17 cellular contexts compared by ENCODE assay signal in genomic region chr9:4170231-4170630, GRCh38.
DNase-seq lines count a peak whose midpoint lies in the region; ATAC-seq, FAIRE-seq and TF ChIP-seq lines count a peak whose summit lies in the region.
"Had no signal": no experiment of that assay in that cellular context is flagged by ENCODE, and none has a peak within 500 bp of the region (broad histone marks: within the 10 kb centered on the region; RNA-seq: fewer than 3 reads in every experiment).

No MANE protein-coding gene starts in this region.

- FAIRE-seq in bronchial epithelial cell (lab: Jason Lieb, UNC) (peak; percentile 75), H54 (lab: Jason Lieb, UNC) (no peak)
- FAIRE-seq: GM19239, HepG2 had no signal

- DNase-seq in EH (ENCODE audit: low read depth) = peak; percentile 53
- DNase-seq in HT1080 (ENCODE audit: low read depth) = peak; percentile 81
- no peak for DNase-seq in bronchial epithelial cell (ENCODE audit: low read depth)
- DNase-seq in kidney tubule cell (ENCODE audit: low spot score) = peak; percentile 39
- DNase-seq in H54 (ENCODE audit: insufficient read length, low spot score) = no peak
- no peak for DNase-seq in DMS79 (lab: John Stamatoyannopoulos, UW)
- DNase-seq: NCI-H1048, NCI-H1436 treated with DMSO at 0.1 percent for 48 hours, NCI-H2081, NCI-H82 had no signal

- ATAC-seq in HG02588 (IDR thresholded peaks at IDR 0.05; ENCODE audit: unreplicated experiment) = no peak
- ATAC-seq: HCT116, HepG2, Panc1, Right ventricle myocardium inferior had no signal

- no peak overlapping the region for H3K4me3 ChIP-seq in bronchial epithelial cell (ENCODE audit: low read depth, low read length)
- H3K4me3 ChIP-seq: SK-N-MC had no signal

- no peak for TF ChIP-seq POLR2A in H54 (IDR thresholded peaks at IDR 0.05; ENCODE audit: low read depth, low read length)

- no peaks in the 10 kb centered on the region for H3K27me3 ChIP-seq in bronchial epithelial cell (ENCODE audit: control insufficient read depth, insufficient read depth, low read length)

- no peaks in the 10 kb centered on the region for H3K36me3 ChIP-seq in bronchial epithelial cell (ENCODE audit: control insufficient read depth, insufficient read depth, low read length)

- no peak for TF ChIP-seq CTCF in bronchial epithelial cell (IDR thresholded peaks at IDR 0.05; ENCODE audit: insufficient read depth, low read length, severe bottlenecking)

Comparison
In these comparisons a context has a peak if more than half of its experiments do, and no peak if none do; other contexts are left out.
1. DNase-seq: peak in EH (single experiment), HT1080 (single experiment) and kidney tubule cell (single experiment); none in bronchial epithelial cell (single experiment), H54 (single experiment) and DMS79 (single experiment).